ENCODE assay signal across 21 cellular contexts in the genomic region with DNA sequence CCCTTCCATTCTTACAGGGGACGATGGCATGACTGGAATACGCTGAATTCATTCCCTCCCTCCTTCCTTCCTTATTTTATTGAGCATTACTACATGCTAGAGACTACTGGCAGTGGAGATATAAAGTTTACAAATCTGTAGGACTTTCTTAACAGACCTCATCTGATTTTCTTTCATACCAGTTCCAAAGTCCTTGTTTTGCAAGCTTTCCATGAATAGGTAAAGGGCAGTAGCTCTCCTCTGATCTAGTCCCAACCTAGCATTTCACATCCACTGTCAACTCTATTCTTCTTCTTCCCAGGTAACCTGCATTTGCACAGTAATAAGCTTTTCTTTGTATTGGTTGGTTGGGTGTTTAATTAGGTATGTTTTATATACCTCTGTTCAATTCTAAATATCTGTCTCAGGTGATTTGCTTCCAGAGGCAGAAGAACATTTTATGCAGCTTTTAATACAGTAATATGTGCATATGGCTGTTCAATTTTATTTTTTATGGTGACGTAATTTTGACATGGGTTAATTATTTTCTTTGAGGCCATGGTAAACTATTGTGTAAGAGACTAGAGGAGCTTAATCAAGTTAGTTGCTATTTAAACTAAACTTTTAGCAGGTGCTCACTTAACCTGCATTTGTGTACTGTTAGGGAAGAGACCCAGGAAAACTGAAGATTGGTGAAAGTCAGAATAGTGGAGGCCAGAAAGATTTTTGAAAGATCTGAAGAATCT.
"Had no signal": no experiment of that assay in that cellular context is flagged by ENCODE, and none has a peak within 500 bp of the region (broad histone marks: within the 10 kb centered on the region; RNA-seq: fewer than 3 reads in every experiment).

No MANE protein-coding gene starts in this region.

- H3K27ac Mint-ChIP-seq: activated naive CD4-positive, alpha-beta T cell treated with anti-CD3 and anti-CD28 coated beads, Interleukin-2, amount 50 U/mL, for 24 hours; dendritic cell treated with granulocyte-macrophage colony-stimulating factor and Interleukin-4, amounts not matched to agents 40 ng/mL and 50 ng/mL, for 4 days; naive B cell; stimulated activated naive B cell treated with anti-CD40 and anti-IgM and Interleukin-4, amounts not matched to agents 10 μg/mL and 1 μg/mL and 100 μg/mL, for 72 hours had no signal

- H3K9me3 ChIP-seq: esophagus squamous epithelium, heart right ventricle, sigmoid colon, spleen, thoracic aorta, upper lobe of right lung had no signal

- DNase-seq: activated CD4-positive, alpha-beta T cell treated with anti-CD3 and anti-CD28 coated beads for 1 hour; activated CD8-positive, alpha-beta memory T cell treated with anti-CD3 and anti-CD28 coated beads for 24 hours; activated CD8-positive, alpha-beta memory T cell treated with anti-CD3 and anti-CD28 coated beads, Interleukin-2, amount 50 U/mL, for 48 hours; activated gamma-delta T cell; effector CD8-positive, alpha-beta T cell; esophagus squamous epithelium; heart right ventricle; naive B cell; sigmoid colon; spleen; stimulated activated CD4-positive, alpha-beta T cell treated with anti-CD3 and anti-CD28 coated beads, Interleukin-4, amount 100 ng/mL, for 4 hours; stimulated activated naive B cell treated with anti-CD40 and anti-IgM and Interleukin-4, amounts not matched to agents 10 μg/mL and 1 μg/mL and 100 μg/mL, for 72 hours; upper lobe of right lung; WERI-Rb-1 had no signal

- H3K4me1 ChIP-seq: parathyroid adenoma had no signal

- H3K4me3 Mint-ChIP-seq: activated naive CD4-positive, alpha-beta T cell treated with anti-CD3 and anti-CD28 coated beads, Interleukin-2, amount 50 U/mL, for 24 hours; dendritic cell treated with granulocyte-macrophage colony-stimulating factor and Interleukin-4, amounts not matched to agents 40 ng/mL and 50 ng/mL, for 4 days; naive B cell; stimulated activated naive B cell treated with anti-CD40 and anti-IgM and Interleukin-4, amounts not matched to agents 10 μg/mL and 1 μg/mL and 100 μg/mL, for 72 hours had no signal

- H3K36me3 ChIP-seq: esophagus squamous epithelium, sigmoid colon, thoracic aorta, WERI-Rb-1 had no signal

- H2AFZ ChIP-seq: parathyroid adenoma had no signal

- H3K36me3 Mint-ChIP-seq: naive B cell; stimulated activated naive B cell treated with anti-CD40 and anti-IgM and Interleukin-4, amounts not matched to agents 10 μg/mL and 1 μg/mL and 100 μg/mL, for 72 hours had no signal

- ATAC-seq: heart right ventricle; stimulated activated naive B cell treated with anti-CD40 and anti-IgM and Interleukin-4, amounts not matched to agents 10 μg/mL and 1 μg/mL and 100 μg/mL, for 72 hours; upper lobe of right lung had no signal

- H3K4me3 ChIP-seq: esophagus squamous epithelium, heart right ventricle, sigmoid colon, spleen, thoracic aorta, upper lobe of right lung had no signal

- H3K27ac ChIP-seq: esophagus squamous epithelium, parathyroid adenoma, sigmoid colon, thoracic aorta, upper lobe of right lung, WERI-Rb-1 had no signal

- H3K27me3 Mint-ChIP-seq: activated naive CD4-positive, alpha-beta T cell treated with anti-CD3 and anti-CD28 coated beads, Interleukin-2, amount 50 U/mL, for 24 hours; dendritic cell treated with granulocyte-macrophage colony-stimulating factor and Interleukin-4, amounts not matched to agents 40 ng/mL and 50 ng/mL, for 4 days; naive B cell; stimulated activated naive B cell treated with anti-CD40 and anti-IgM and Interleukin-4, amounts not matched to agents 10 μg/mL and 1 μg/mL and 100 μg/mL, for 72 hours had no signal

- H3K9me3 Mint-ChIP-seq: activated naive CD4-positive, alpha-beta T cell treated with anti-CD3 and anti-CD28 coated beads, Interleukin-2, amount 50 U/mL, for 24 hours; dendritic cell treated with granulocyte-macrophage colony-stimulating factor and Interleukin-4, amounts not matched to agents 40 ng/mL and 50 ng/mL, for 4 days; naive B cell; stimulated activated naive B cell treated with anti-CD40 and anti-IgM and Interleukin-4, amounts not matched to agents 10 μg/mL and 1 μg/mL and 100 μg/mL, for 72 hours had no signal

- H3K9ac ChIP-seq: parathyroid adenoma had no signal

- FAIRE-seq: astrocyte, bronchial epithelial cell, endothelial cell of umbilical vein had no signal

- H3K27me3 ChIP-seq: esophagus squamous epithelium, heart right ventricle, sigmoid colon, spleen, upper lobe of right lung had no signal

- H3K79me2 ChIP-seq: parathyroid adenoma had no signal
